In genomic region chr22:19287889-19288288, GRCh38 we compare ENCODE assay signal across 10 cellular contexts. TPM values are rescaled to one million over a fixed set of nuclear protein-coding genes. Genes with fewer than 3 reads are reported as not detected.
A peak's percentile ranks its signal among the peaks of the same experiment; 100 is the strongest.
DNase-seq lines count a peak whose midpoint lies in the region; TF ChIP-seq lines count a peak whose summit lies in the region.
"Had no signal": no experiment of that assay in that cellular context is flagged by ENCODE, and none has a peak within 500 bp of the region (broad histone marks: within the 10 kb centered on the region; RNA-seq: fewer than 3 reads in every experiment).

No MANE protein-coding gene starts in this region.

- H3K9ac ChIP-seq in GM23248 (peak overlapping the region; percentile 42), SK-N-SH (0 out of 2 replicates have a peak overlapping the region, but pooled peaks have one; percentile 2)

- DNase-seq in GM23248 (peak; percentile 91), SK-N-SH (no peak), fibroblast of the aortic adventitia (ENCODE audit: low read depth) (peak; percentile 88), skeletal muscle cell (ENCODE audit: low read depth) (peak; percentile 65), germinal center (ENCODE audit: low spot score) (no peak), NOMO-1 treated with DMSO at 0.1 percent for 48 hours (lab: John Stamatoyannopoulos, UW; ENCODE audit: unreplicated experiment) (no peak), NK-92 (lab: John Stamatoyannopoulos, UW; ENCODE audit: unreplicated experiment) (no peak)
- DNase-seq in activated CD4-positive, CD25-positive, alpha-beta regulatory T cell (lab: John Stamatoyannopoulos, UW) = no peak
- DNase-seq: activated CD8-positive, alpha-beta T cell treated with anti-CD3 and anti-CD28 coated beads, Interleukin-2, amount 10 ng/mL, durations not matched to agents 7 days and 5 days; NCI-H1436 treated with DMSO at 0.1 percent for 48 hours had no signal

- in situ Hi-C loops in GM23248 (cut with MboI) = no loop called here

- TF ChIP-seq CTCF in SK-N-SH (IDR thresholded peaks at IDR 0.05) (no peak), fibroblast of the aortic adventitia (IDR thresholded peaks at IDR 0.05; ENCODE audit: insufficient read depth, low read length) (no peak)

- H3K9me3 ChIP-seq in GM23248 (ENCODE audit: low read depth) (no peaks in the 10 kb centered on the region), SK-N-SH (no peaks in the 10 kb centered on the region)

- TF ChIP-seq EP300 in SK-N-SH (IDR thresholded peaks at IDR 0.05; ENCODE audit: borderline replicate concordance in 1 of 2, low read depth in 1 of 2, low read length in 1 of 2) = no peak; a peak in 1 of 4 replicates

- H3K4me1 ChIP-seq in GM23248 (ENCODE audit: insufficient read depth) (peaks cover 61% of the 10 kb centered on the region), SK-N-SH (ENCODE audit: control insufficient read depth in 1 of 2, insufficient read depth in 2 of 2, low read depth in 1 of 2, low read length in 1 of 2) (peaks cover 14 to 32% of the 10 kb centered on the region in 2 experiments)

- H3K4me2 ChIP-seq in GM23248 (ENCODE audit: unreplicated experiment) (peak overlapping the region; percentile 53), SK-N-SH (peak overlapping the region; percentile 51; the same call in 1 of the 2 replicates)

- no peak overlapping the region for H2AFZ ChIP-seq in GM23248
- H2AFZ ChIP-seq in SK-N-SH (ENCODE audit: low read depth) = no peak overlapping the region

- CTCF ChIA-PET in SK-N-SH (lab: Yijun Ruan, JAX) = interaction anchor here (0.7 to 2.3 kb wide), 5 partner anchors 86 to 342 kb away, joined by 3 to 10 read pairs (median 3); partner anchors contain the start of genes ESS2 and SLC25A1

- peaks cover 44% of the 10 kb centered on the region for H3K79me2 ChIP-seq in GM23248 (ENCODE audit: insufficient read depth)
- H3K79me2 ChIP-seq in SK-N-SH (ENCODE audit: insufficient read depth) = peaks cover 44% of the 10 kb centered on the region; the same call in 1 of the 2 replicates

- H3K27ac ChIP-seq in GM23248 = peak overlapping the region; percentile 51
- H3K27ac ChIP-seq in SK-N-SH (ENCODE audit: low read depth in 2 of 2, low read length in 1 of 2) = peak overlapping the region in 1 of 2 experiments; percentile 22; a peak in 1 of 4 replicates

- no peaks in the 10 kb centered on the region for H3K9me2 ChIP-seq in GM23248 (ENCODE audit: insufficient read depth)
- H3K9me2 ChIP-seq in SK-N-SH = no peaks in the 10 kb centered on the region

- TF ChIP-seq RAD21 in SK-N-SH (IDR thresholded peaks at IDR 0.05; ENCODE audit: low read length) = no peak

- POLR2A ChIA-PET in SK-N-SH (lab: Yijun Ruan, JAX) = no interaction called here

- H3K36me3 ChIP-seq in GM23248 (ENCODE audit: low read depth) = no peaks in the 10 kb centered on the region
- no peaks in the 10 kb centered on the region for H3K36me3 ChIP-seq in SK-N-SH (replicated peaks in 1 of 2; ENCODE audit: control insufficient read depth in 1 of 2, insufficient read depth in 2 of 2, low read length in 1 of 2)

- H3K27me3 ChIP-seq in GM23248 (replicated peaks; ENCODE audit: insufficient read depth) (no peaks in the 10 kb centered on the region), SK-N-SH (ENCODE audit: insufficient read depth) (no peaks in the 10 kb centered on the region)

- 24 to 26% methylated on average over 4 of the region's 4 CpGs for WGBS in GM23248 (ENCODE audit: low coverage in 1 of 2, low lambda C conversion rate in 2 of 2, missing lambda C conversion rate in 2 of 2), 2 experiments
- 20% methylated on average over 4 of the region's 4 CpGs for WGBS in SK-N-SH (ENCODE audit: low lambda C conversion rate)

- H4K20me1 ChIP-seq in GM23248 (ENCODE audit: insufficient read depth) (peaks cover 3% of the 10 kb centered on the region; the same call in 1 of the 2 replicates), SK-N-SH (ENCODE audit: insufficient read depth) (no peaks in the 10 kb centered on the region)

- H3K4me3 ChIP-seq in GM23248 (0 out of 2 replicates have a peak overlapping the region, but pooled peaks have one; percentile 3), SK-N-SH (ENCODE audit: low read depth in 2 of 2, low read length in 1 of 2) (no peak overlapping the region), fibroblast of the aortic adventitia (ENCODE audit: low read depth, low read length) (no peak overlapping the region), skeletal muscle cell (ENCODE audit: low read depth, low read length) (no peak overlapping the region)

- peaks cover 45% of the 10 kb centered on the region for H3F3A ChIP-seq in GM23248 (ENCODE audit: insufficient read depth)
- peaks cover 19% of the 10 kb centered on the region for H3F3A ChIP-seq in SK-N-SH (replicated peaks; ENCODE audit: insufficient read depth)

TF ChIP-seq in SK-N-SH, 30 proteins besides CTCF, POLR2A, EP300 and RAD21 (continues in another document):
- peak; percentile 43; the same call in 1 of the 2 replicates for TF ChIP-seq TCF12 (IDR thresholded peaks at IDR 0.05)
- TF ChIP-seq CHD2 (IDR thresholded peaks at IDR 0.05; ENCODE audit: low read length, partially characterized antibody) = no peak
- no peak for TF ChIP-seq NRF1 (IDR thresholded peaks at IDR 0.05; ENCODE audit: low read depth, low read length)
- TF ChIP-seq MAX (IDR thresholded peaks at IDR 0.05; ENCODE audit: low read depth) = no peak
- no peak for TF ChIP-seq REST (IDR thresholded peaks at IDR 0.05; ENCODE audit: low read depth, low read length)
- TF ChIP-seq FOSL2 (IDR thresholded peaks at IDR 0.05; ENCODE audit: borderline replicate concordance, low read depth) = peak; percentile 33; the same call in 1 of the 2 replicates
- TF ChIP-seq IRF3 (IDR thresholded peaks at IDR 0.05; ENCODE audit: low read depth, low read length) = no peak
- no peak for TF ChIP-seq MXI1 (IDR thresholded peaks at IDR 0.05; ENCODE audit: low read depth, low read length)
- TF ChIP-seq FOXJ3 (CRISPR knock-in tag; IDR thresholded peaks at IDR 0.05) = no peak
- no peak for TF ChIP-seq RFX5 (IDR thresholded peaks at IDR 0.05; ENCODE audit: low read length)
- TF ChIP-seq TEAD4 (IDR thresholded peaks at IDR 0.05; ENCODE audit: borderline replicate concordance, insufficient read depth) = 0 out of 2 replicates have a peak, but pooled peaks have one; percentile 24
- TF ChIP-seq GATA2 (CRISPR knock-in tag; IDR thresholded peaks at IDR 0.05) = no peak
- peak; percentile 51 for TF ChIP-seq JUND (IDR thresholded peaks at IDR 0.05)
- no peak for TF ChIP-seq YY1 (IDR thresholded peaks at IDR 0.05; ENCODE audit: low read depth)
- no peak for TF ChIP-seq RCOR1 (IDR thresholded peaks at IDR 0.05; ENCODE audit: low read length)
- no peak for TF ChIP-seq USF1 (IDR thresholded peaks at IDR 0.05; ENCODE audit: borderline replicate concordance, low read depth)

RNA-seq across cellular contexts. Expression of gene CLTCL1, which starts 3.6 kb away (rescaled TPM):
- 10.2 and 20.0 TPM in 2 replicates for total RNA-seq in GM23248 (2014; rRNA removed; shearing (Covaris generic))
- polyA plus RNA-seq in GM23248 (2016; fragmentation: Nextera tagmentation; extraction: Ambion mirVana) (8.5 and 8.9 TPM in 2 replicates), SK-N-SH (2012; rRNA removed) (6.7 and 8.6 TPM in 2 replicates)
- 4.0 and 4.4 TPM in 2 replicates for polyA plus RNA-seq in SK-N-SH (2012; cell fraction: cytosol; rRNA removed)
- 29.0 and 30.8 TPM in 2 replicates for polyA plus RNA-seq in SK-N-SH (2012; cell fraction: nucleus; rRNA removed)
- 4.6 and 7.1 TPM in 2 replicates for total RNA-seq in fibroblast of the aortic adventitia (ENCODE audit: low replicate concordance)

Comparison
In these comparisons a context has a peak if more than half of its experiments do, and no peak if none do; other contexts are left out.
1. DNase-seq: peak in GM23248 (single experiment), fibroblast of the aortic adventitia (single experiment) and skeletal muscle cell (single experiment); none in SK-N-SH (single experiment), germinal center (single experiment), NOMO-1 treated with DMSO at 0.1 percent for 48 hours (single experiment), NK-92 (single experiment) and activated CD4-positive, CD25-positive, alpha-beta regulatory T cell (0 of 4).